ENCODE assay signal across 1 cellular context in genomic region chrX:47608130-47608810, GRCh38.
TF ChIP-seq lines count a peak whose summit lies in the region.

No MANE protein-coding gene starts in this region.

TF ChIP-seq in GM23338, 12 proteins besides CTCF, POLR2A, EP300 and RAD21 (continued from another document):
- TF ChIP-seq, protein P1, sequence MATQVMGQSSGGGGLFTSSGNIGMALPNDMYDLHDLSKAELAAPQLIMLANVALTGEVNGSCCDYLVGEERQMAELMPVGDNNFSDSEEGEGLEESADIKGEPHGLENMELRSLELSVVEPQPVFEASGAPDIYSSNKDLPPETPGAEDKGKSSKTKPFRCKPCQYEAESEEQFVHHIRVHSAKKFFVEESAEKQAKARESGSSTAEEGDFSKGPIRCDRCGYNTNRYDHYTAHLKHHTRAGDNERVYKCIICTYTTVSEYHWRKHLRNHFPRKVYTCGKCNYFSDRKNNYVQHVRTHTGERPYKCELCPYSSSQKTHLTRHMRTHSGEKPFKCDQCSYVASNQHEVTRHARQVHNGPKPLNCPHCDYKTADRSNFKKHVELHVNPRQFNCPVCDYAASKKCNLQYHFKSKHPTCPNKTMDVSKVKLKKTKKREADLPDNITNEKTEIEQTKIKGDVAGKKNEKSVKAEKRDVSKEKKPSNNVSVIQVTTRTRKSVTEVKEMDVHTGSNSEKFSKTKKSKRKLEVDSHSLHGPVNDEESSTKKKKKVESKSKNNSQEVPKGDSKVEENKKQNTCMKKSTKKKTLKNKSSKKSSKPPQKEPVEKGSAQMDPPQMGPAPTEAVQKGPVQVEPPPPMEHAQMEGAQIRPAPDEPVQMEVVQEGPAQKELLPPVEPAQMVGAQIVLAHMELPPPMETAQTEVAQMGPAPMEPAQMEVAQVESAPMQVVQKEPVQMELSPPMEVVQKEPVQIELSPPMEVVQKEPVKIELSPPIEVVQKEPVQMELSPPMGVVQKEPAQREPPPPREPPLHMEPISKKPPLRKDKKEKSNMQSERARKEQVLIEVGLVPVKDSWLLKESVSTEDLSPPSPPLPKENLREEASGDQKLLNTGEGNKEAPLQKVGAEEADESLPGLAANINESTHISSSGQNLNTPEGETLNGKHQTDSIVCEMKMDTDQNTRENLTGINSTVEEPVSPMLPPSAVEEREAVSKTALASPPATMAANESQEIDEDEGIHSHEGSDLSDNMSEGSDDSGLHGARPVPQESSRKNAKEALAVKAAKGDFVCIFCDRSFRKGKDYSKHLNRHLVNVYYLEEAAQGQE (IDR thresholded peaks at IDR 0.05; ENCODE audit: unreplicated experiment), result no peak
TF ChIP-seq in GM23338: peak in this region for 1.
